30 cellular contexts compared by ENCODE assay signal in genomic region chr1:19070197-19070651, GRCh38.
DNase-seq lines count a peak whose midpoint lies in the region; ATAC-seq, FAIRE-seq and TF ChIP-seq lines count a peak whose summit lies in the region.
"Had no signal": no experiment of that assay in that cellular context is flagged by ENCODE, and none has a peak within 500 bp of the region (broad histone marks: within the 10 kb centered on the region; RNA-seq: fewer than 3 reads in every experiment).

No MANE protein-coding gene starts in this region.

- peaks cover 11 to 13% of the 10 kb centered on the region in 2 donors for H3K36me3 ChIP-seq in kidney (ENCODE audit: control insufficient read depth in 1 of 2, insufficient read depth in 2 of 2, low read length in 2 of 2)
- peaks cover 0 to 4% (median 0%) of the 10 kb centered on the region in 3 experiments for H3K36me3 ChIP-seq in naive thymus-derived CD4-positive, alpha-beta T cell (ENCODE audit: control insufficient read depth in 2 of 3, insufficient read depth in 3 of 3, low read length in 3 of 3)
- H3K36me3 ChIP-seq in aorta (ENCODE audit: control insufficient read depth in 1 of 2, insufficient read depth in 2 of 2, low read length in 1 of 2): no peaks in the 10 kb centered on the region

- peaks cover 17% of the 10 kb centered on the region for H3K36me3 Mint-ChIP-seq in CD4-positive, alpha-beta T cell (ENCODE audit: low read depth)
- peaks cover 4% of the 10 kb centered on the region for H3K36me3 Mint-ChIP-seq in neural crest cell (ENCODE audit: low read depth)
- H3K36me3 Mint-ChIP-seq in naive thymus-derived CD4-positive, alpha-beta T cell: peaks cover 0 to 14% (median 3%) of the 10 kb centered on the region in 5 donors
- H3K36me3 Mint-ChIP-seq: IgD-negative memory B cell had no signal

- intact Hi-C loops in CD4-positive, alpha-beta T cell (cut with DNase I, micrococcal nuclease): loop anchor here in 1 of 2 experiments (10.0 kb wide), 1 partner anchor 55 kb away; no protein-coding TSS in a partner anchor
- intact Hi-C loops in kidney (cut with DNase I): no loop called here
- intact Hi-C loops in naive thymus-derived CD4-positive, alpha-beta T cell (cut with micrococcal nuclease): loop anchor here in 1 of 2 donors (5.0 kb wide), 1 partner anchor 98 kb away; no protein-coding TSS in a partner anchor
- intact Hi-C loops in aorta (cut with DNase I): loop anchor here in 1 of 2 donors (10.0 kb wide), 1 partner anchor 75 kb away; no protein-coding TSS in a partner anchor

- POLR2A ChIA-PET in CD4-positive, alpha-beta T cell (lab: Charles Lee): no interaction called here
- POLR2A ChIA-PET in naive thymus-derived CD4-positive, alpha-beta T cell (lab: Charles Lee): interaction anchor here (0.8 to 1.9 kb wide), 2 partner anchors 26 to 168 kb away, joined by 3 to 5 read pairs; partner anchors contain the start of gene ALDH4A1

- H3K9me3 ChIP-seq in CD4-positive, alpha-beta T cell (ENCODE audit: control insufficient read depth, low read length): no peaks in the 10 kb centered on the region
- H3K9me3 ChIP-seq in kidney (ENCODE audit: control insufficient read depth in 1 of 2, low read length in 2 of 2) (no peaks in the 10 kb centered on the region), aorta (ENCODE audit: control insufficient read depth, low read length) (no peaks in the 10 kb centered on the region)
- H3K9me3 ChIP-seq in naive thymus-derived CD4-positive, alpha-beta T cell (ENCODE audit: control insufficient read depth in 2 of 3, low read length in 3 of 3): no peaks in the 10 kb centered on the region
- H3K9me3 ChIP-seq: BE2C, left ventricle myocardium inferior, pancreas, SJCRH30, stomach, tibial artery had no signal

- H3K9me3 Mint-ChIP-seq in CD4-positive, alpha-beta T cell: no peaks in the 10 kb centered on the region
- no peaks in the 10 kb centered on the region for H3K9me3 Mint-ChIP-seq in neural crest cell
- peaks cover 0 to 2% (median 0%) of the 10 kb centered on the region in 11 donors for H3K9me3 Mint-ChIP-seq in naive thymus-derived CD4-positive, alpha-beta T cell
- H3K9me3 Mint-ChIP-seq: activated CD4-positive, alpha-beta memory T cell treated with anti-CD3 and anti-CD28 coated beads, Interleukin-2, amount 10 ng/mL, durations not matched to agents 7 days and 5 days; activated naive CD8-positive, alpha-beta T cell treated with anti-CD3 and anti-CD28 coated beads, Interleukin-2, amount 10 ng/mL, durations not matched to agents 7 days and 5 days; IgD-negative memory B cell; nephron progenitor cell had no signal

- no peak for FAIRE-seq in kidney (lab: Jason Lieb, UNC)
- FAIRE-seq: astrocyte, GM18507, pancreas, small intestine, TTC549 had no signal

- no peak overlapping the region for H3K9ac ChIP-seq in kidney (ENCODE audit: low read length in 2 of 2)

- H3K4me3 ChIP-seq in kidney (ENCODE audit: low read length in 2 of 2): no peak overlapping the region
- H3K4me3 ChIP-seq in naive thymus-derived CD4-positive, alpha-beta T cell (ENCODE audit: low read length): no peak overlapping the region
- no peak overlapping the region for H3K4me3 ChIP-seq in aorta (ENCODE audit: low read length in 2 of 2)
- H3K4me3 ChIP-seq: left ventricle myocardium inferior, pancreas, SJCRH30, stomach, tibial artery had no signal

- H3K4me1 Mint-ChIP-seq in CD4-positive, alpha-beta T cell (ENCODE audit: low read depth): peaks cover 54% of the 10 kb centered on the region
- peaks cover 41% of the 10 kb centered on the region for H3K4me1 Mint-ChIP-seq in neural crest cell
- H3K4me1 Mint-ChIP-seq in naive thymus-derived CD4-positive, alpha-beta T cell: peaks cover 33 to 76% (median 63%) of the 10 kb centered on the region in 7 donors
- H3K4me1 Mint-ChIP-seq: IgD-negative memory B cell had no signal

- no peaks in the 10 kb centered on the region for H3K27me3 ChIP-seq in CD4-positive, alpha-beta T cell (ENCODE audit: control insufficient read depth, insufficient read depth, low read length)
- no peaks in the 10 kb centered on the region for H3K27me3 ChIP-seq in naive thymus-derived CD4-positive, alpha-beta T cell (ENCODE audit: control insufficient read depth in 2 of 2, insufficient read depth in 2 of 2, low read length in 2 of 2)
- H3K27me3 ChIP-seq in aorta (ENCODE audit: control insufficient read depth in 1 of 2, insufficient read depth in 2 of 2, low read length in 1 of 2): no peaks in the 10 kb centered on the region
- H3K27me3 ChIP-seq: BE2C, pancreas, SJCRH30 had no signal

- H3K4me3 Mint-ChIP-seq in CD4-positive, alpha-beta T cell: no peak overlapping the region
- H3K4me3 Mint-ChIP-seq in neural crest cell: peak overlapping the region; percentile 49
- H3K4me3 Mint-ChIP-seq in naive thymus-derived CD4-positive, alpha-beta T cell: peak overlapping the region in 2 of 10 donors; percentile 30 to 87
- H3K4me3 Mint-ChIP-seq: activated CD4-positive, alpha-beta memory T cell treated with anti-CD3 and anti-CD28 coated beads, Interleukin-2, amount 10 ng/mL, durations not matched to agents 7 days and 5 days; activated naive CD8-positive, alpha-beta T cell treated with anti-CD3 and anti-CD28 coated beads, Interleukin-2, amount 10 ng/mL, durations not matched to agents 7 days and 5 days; IgD-negative memory B cell; nephron progenitor cell had no signal

- peak overlapping the region; percentile 60 for H3K27ac Mint-ChIP-seq in CD4-positive, alpha-beta T cell
- peak overlapping the region; percentile 67 for H3K27ac Mint-ChIP-seq in neural crest cell (ENCODE audit: unreplicated experiment)
- peak overlapping the region in 2 of 9 donors; percentile 24 to 93 for H3K27ac Mint-ChIP-seq in naive thymus-derived CD4-positive, alpha-beta T cell
- H3K27ac Mint-ChIP-seq: activated CD4-positive, alpha-beta memory T cell treated with anti-CD3 and anti-CD28 coated beads, Interleukin-2, amount 10 ng/mL, durations not matched to agents 7 days and 5 days; activated naive CD8-positive, alpha-beta T cell treated with anti-CD3 and anti-CD28 coated beads, Interleukin-2, amount 10 ng/mL, durations not matched to agents 7 days and 5 days; IgD-negative memory B cell; nephron progenitor cell had no signal

- no peaks in the 10 kb centered on the region for H3K27me3 Mint-ChIP-seq in CD4-positive, alpha-beta T cell
- no peaks in the 10 kb centered on the region for H3K27me3 Mint-ChIP-seq in neural crest cell (ENCODE audit: low read depth)
- no peaks in the 10 kb centered on the region for H3K27me3 Mint-ChIP-seq in naive thymus-derived CD4-positive, alpha-beta T cell
- H3K27me3 Mint-ChIP-seq: activated CD4-positive, alpha-beta memory T cell treated with anti-CD3 and anti-CD28 coated beads, Interleukin-2, amount 10 ng/mL, durations not matched to agents 7 days and 5 days; IgD-negative memory B cell had no signal

- CTCF ChIA-PET in CD4-positive, alpha-beta T cell (lab: Charles Lee): no interaction called here
- CTCF ChIA-PET in naive thymus-derived CD4-positive, alpha-beta T cell (lab: Charles Lee): interaction anchor here (0.7 kb wide), 1 partner anchor 20 kb away, joined by 3 read pairs; no protein-coding TSS in a partner anchor

- in situ Hi-C loops in GM13977 (cut with MboI; ENCODE audit: low pct_unique_long_range_greater_than_20kb, low sequenced_read_pairs, unreplicated experiment): no loop called here

- DNase-seq in CD4-positive, alpha-beta T cell: no peak
- peak; percentile 23 for DNase-seq in GM13977 (ENCODE audit: low spot score)
- DNase-seq in kidney: peak; percentile 66
- DNase-seq in neural crest cell (ENCODE audit: low read depth, low spot score): no peak
- no peak for DNase-seq in naive thymus-derived CD4-positive, alpha-beta T cell
- DNase-seq in NCI-H748 treated with DMSO at 0.1 percent for 48 hours (lab: John Stamatoyannopoulos, UW): no peak
- DNase-seq in aorta: no peak
- DNase-seq: ACHN; activated CD4-positive, alpha-beta memory T cell treated with anti-CD3 and anti-CD28 coated beads, Interleukin-2, amount 10 ng/mL, durations not matched to agents 7 days and 5 days; activated CD4-positive, alpha-beta T cell treated with anti-CD3 and anti-CD28 coated beads for 1 hour; activated naive CD8-positive, alpha-beta T cell treated with anti-CD3 and anti-CD28 coated beads, Interleukin-2, amount 10 ng/mL, durations not matched to agents 7 days and 5 days; BE2C; caudate nucleus; GOT3; hippocampal formation; left ventricle myocardium inferior; NCI-H1092; NCI-H2171; NCI-H524 treated with DMSO at 0.1 percent for 48 hours; nephron progenitor cell; SJCRH30; small intestine; stomach; tibial artery had no signal

- H3K4me1 ChIP-seq in kidney (ENCODE audit: control insufficient read depth in 1 of 2, insufficient read depth in 1 of 2, low read depth in 1 of 2, low read length in 2 of 2) (peaks cover 5 to 12% of the 10 kb centered on the region in 2 donors), aorta (ENCODE audit: control insufficient read depth in 1 of 2, insufficient read depth in 2 of 2, low read length in 2 of 2) (no peaks in the 10 kb centered on the region)
- peaks cover 27 to 55% of the 10 kb centered on the region in 2 donors for H3K4me1 ChIP-seq in naive thymus-derived CD4-positive, alpha-beta T cell (ENCODE audit: control insufficient read depth in 2 of 2, insufficient read depth in 2 of 2, low read length in 2 of 2)
- H3K4me1 ChIP-seq: BE2C, SJCRH30 had no signal

- no peak for ATAC-seq in CD4-positive, alpha-beta T cell (ENCODE audit: poor library complexity)
- ATAC-seq in naive thymus-derived CD4-positive, alpha-beta T cell: no peak
- ATAC-seq in aorta (ENCODE audit: low FRiP score) (no peak), GM18519 (IDR thresholded peaks at IDR 0.05; ENCODE audit: low FRiP score, unreplicated experiment) (no peak)

- TF ChIP-seq CTCF in CD4-positive, alpha-beta T cell (IDR thresholded peaks at IDR 0.05): no peak
- no peak for TF ChIP-seq CTCF in GM13977 (IDR thresholded peaks at IDR 0.05; ENCODE audit: extremely low read depth, insufficient read depth, missing control alignments)
- no peak for TF ChIP-seq CTCF in kidney (IDR thresholded peaks at IDR 0.05; ENCODE audit: borderline replicate concordance, extremely low read depth, insufficient read depth)
- TF ChIP-seq CTCF in neural crest cell (conservative IDR thresholded peaks at IDR 0.05): no peak

- WGBS in aorta, 2 donors: 76 to 80% methylated on average over 9 of the region's 9 CpGs

- H3K27ac ChIP-seq in CD4-positive, alpha-beta T cell (ENCODE audit: low read depth, low read length): no peak overlapping the region
- H3K27ac ChIP-seq in kidney (ENCODE audit: low read depth in 2 of 2, low read length in 2 of 2) (no peak overlapping the region), aorta (ENCODE audit: low read depth in 1 of 2, low read length in 2 of 2) (no peak overlapping the region)
- no peak overlapping the region for H3K27ac ChIP-seq in naive thymus-derived CD4-positive, alpha-beta T cell (ENCODE audit: low read depth, low read length)
- H3K27ac ChIP-seq: left ventricle myocardium inferior, SJCRH30, tibial artery had no signal

Comparison
In these comparisons a context has a peak if more than half of its experiments do, and no peak if none do; other contexts are left out.
1. DNase-seq: peak in GM13977 (single experiment) and kidney (single experiment); none in CD4-positive, alpha-beta T cell (0 of 10), neural crest cell (single experiment), naive thymus-derived CD4-positive, alpha-beta T cell (0 of 9), NCI-H748 treated with DMSO at 0.1 percent for 48 hours (single experiment) and aorta (0 of 2).